In the genomic region with DNA sequence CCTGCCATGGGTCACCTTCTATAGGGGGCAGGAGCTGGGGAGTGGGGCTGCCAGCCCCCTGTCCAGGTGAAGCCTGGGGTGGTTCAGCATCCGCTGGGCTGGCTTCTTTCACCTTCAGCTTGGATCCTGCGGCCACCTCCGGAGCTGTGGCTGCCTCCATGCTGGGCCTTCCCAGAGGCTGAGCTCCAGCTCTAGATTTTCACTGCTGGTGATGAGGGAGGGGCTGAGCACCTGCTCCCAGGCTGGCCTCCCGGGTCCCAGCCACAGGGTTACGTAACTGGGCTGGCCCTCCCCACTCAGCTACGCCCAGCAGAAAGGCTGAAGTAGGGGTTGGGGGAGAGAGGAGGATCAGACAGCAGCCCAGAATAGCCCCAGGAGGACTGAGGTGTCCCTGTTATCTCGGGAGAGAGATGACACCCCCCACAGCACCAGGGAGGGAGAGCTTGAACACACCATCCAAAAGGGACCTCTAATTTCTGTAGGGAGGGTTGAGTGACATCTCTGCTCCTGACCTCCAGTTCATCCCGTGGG, we compare ENCODE assay signal across 1 cellular context.
A peak's percentile ranks its signal among the peaks of the same experiment; 100 is the strongest.
TF ChIP-seq lines count a peak whose summit lies in the region.

A gene with protein sequence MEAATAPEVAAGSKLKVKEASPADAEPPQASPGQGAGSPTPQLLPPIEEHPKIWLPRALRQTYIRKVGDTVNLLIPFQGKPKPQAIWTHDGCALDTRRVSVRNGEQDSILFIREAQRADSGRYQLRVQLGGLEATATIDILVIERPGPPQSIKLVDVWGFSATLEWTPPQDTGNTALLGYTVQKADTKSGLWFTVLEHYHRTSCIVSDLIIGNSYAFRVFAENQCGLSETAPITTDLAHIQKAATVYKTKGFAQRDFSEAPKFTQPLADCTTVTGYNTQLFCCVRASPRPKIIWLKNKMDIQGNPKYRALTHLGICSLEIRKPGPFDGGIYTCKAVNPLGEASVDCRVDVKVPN (minus strand): TSS at position 180 of the 531 bp plus-strand sequence. CDS start 20 bp downstream, at position 160.

TF ChIP-seq in HepG2, 621 proteins besides CTCF, POLR2A, EP300 and RAD21 (continued from another document and continues in another):
- TF ChIP-seq, protein P1, sequence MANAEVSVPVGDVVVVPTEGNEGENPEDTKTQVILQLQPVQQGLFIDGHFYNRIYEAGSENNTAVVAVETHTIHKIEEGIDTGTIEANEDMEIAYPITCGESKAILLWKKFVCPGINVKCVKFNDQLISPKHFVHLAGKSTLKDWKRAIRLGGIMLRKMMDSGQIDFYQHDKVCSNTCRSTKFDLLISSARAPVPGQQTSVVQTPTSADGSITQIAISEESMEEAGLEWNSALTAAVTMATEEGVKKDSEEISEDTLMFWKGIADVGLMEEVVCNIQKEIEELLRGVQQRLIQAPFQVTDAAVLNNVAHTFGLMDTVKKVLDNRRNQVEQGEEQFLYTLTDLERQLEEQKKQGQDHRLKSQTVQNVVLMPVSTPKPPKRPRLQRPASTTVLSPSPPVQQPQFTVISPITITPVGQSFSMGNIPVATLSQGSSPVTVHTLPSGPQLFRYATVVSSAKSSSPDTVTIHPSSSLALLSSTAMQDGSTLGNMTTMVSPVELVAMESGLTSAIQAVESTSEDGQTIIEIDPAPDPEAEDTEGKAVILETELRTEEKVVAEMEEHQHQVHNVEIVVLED (CRISPR knock-in tag; IDR thresholded peaks at IDR 0.05; ENCODE audit: borderline replicate concordance): no peak
- TF ChIP-seq SP5 (CRISPR knock-in tag; IDR thresholded peaks at IDR 0.05; ENCODE audit: borderline replicate concordance, low read depth) (0 out of 2 replicates have a peak, but pooled peaks have one; percentile 6), RXRB (CRISPR knock-in tag; IDR thresholded peaks at IDR 0.05; ENCODE audit: borderline replicate concordance) (no peak), ZNF619 (CRISPR knock-in tag; IDR thresholded peaks at IDR 0.05) (peak; percentile 64; the same call in 1 of the 2 replicates), TEAD2 (CRISPR knock-in tag; IDR thresholded peaks at IDR 0.05) (no peak), ZNF746 (CRISPR knock-in tag; IDR thresholded peaks at IDR 0.05) (0 out of 2 replicates have a peak, but pooled peaks have one; percentile 25), HCFC1 (IDR thresholded peaks at IDR 0.05; ENCODE audit: low read depth, low read length) (no peak), SMAD3 (CRISPR knock-in tag; IDR thresholded peaks at IDR 0.05) (no peak), ZNF143 (CRISPR knock-in tag; IDR thresholded peaks at IDR 0.05) (no peak), ZNF256 (CRISPR knock-in tag; conservative IDR thresholded peaks at IDR 0.05) (no peak), ZNF337 (CRISPR knock-in tag; IDR thresholded peaks at IDR 0.05; ENCODE audit: borderline replicate concordance, low read depth) (no peak), ZNF34 (CRISPR knock-in tag; IDR thresholded peaks at IDR 0.05; ENCODE audit: borderline replicate concordance) (no peak), RFX1 (IDR thresholded peaks at IDR 0.05) (no peak), MAFG (CRISPR knock-in tag; IDR thresholded peaks at IDR 0.05) (no peak), HNF4A (CRISPR knock-in tag; IDR thresholded peaks at IDR 0.05) (no peak), MXD4 (CRISPR knock-in tag; IDR thresholded peaks at IDR 0.05) (no peak), AHR (CRISPR knock-in tag; IDR thresholded peaks at IDR 0.05) (no peak), HIVEP1 (CRISPR knock-in tag; IDR thresholded peaks at IDR 0.05) (no peak), NFE2L1 (CRISPR knock-in tag; IDR thresholded peaks at IDR 0.05; ENCODE audit: borderline replicate concordance) (no peak), ZNF20 (CRISPR knock-in tag; IDR thresholded peaks at IDR 0.05) (no peak), ZNF768 (CRISPR knock-in tag; IDR thresholded peaks at IDR 0.05) (0 out of 2 replicates have a peak, but pooled peaks have one; percentile 16), FOXK1 (CRISPR knock-in tag; IDR thresholded peaks at IDR 0.05; ENCODE audit: borderline replicate concordance, low read depth) (no peak), ZNF451 (CRISPR knock-in tag; IDR thresholded peaks at IDR 0.05) (no peak), KDM2A (CRISPR knock-in tag; IDR thresholded peaks at IDR 0.05; ENCODE audit: borderline replicate concordance, low read depth) (no peak), MIER3 (CRISPR knock-in tag; IDR thresholded peaks at IDR 0.05; ENCODE audit: borderline replicate concordance) (no peak), HNRNPH1 (optimal IDR thresholded peaks at IDR 0.05; ENCODE audit: low read depth, low read length) (no peak)
- TF ChIP-seq, protein P2, sequence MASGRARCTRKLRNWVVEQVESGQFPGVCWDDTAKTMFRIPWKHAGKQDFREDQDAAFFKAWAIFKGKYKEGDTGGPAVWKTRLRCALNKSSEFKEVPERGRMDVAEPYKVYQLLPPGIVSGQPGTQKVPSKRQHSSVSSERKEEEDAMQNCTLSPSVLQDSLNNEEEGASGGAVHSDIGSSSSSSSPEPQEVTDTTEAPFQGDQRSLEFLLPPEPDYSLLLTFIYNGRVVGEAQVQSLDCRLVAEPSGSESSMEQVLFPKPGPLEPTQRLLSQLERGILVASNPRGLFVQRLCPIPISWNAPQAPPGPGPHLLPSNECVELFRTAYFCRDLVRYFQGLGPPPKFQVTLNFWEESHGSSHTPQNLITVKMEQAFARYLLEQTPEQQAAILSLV (CRISPR knock-in tag; IDR thresholded peaks at IDR 0.05; ENCODE audit: borderline replicate concordance): 0 out of 2 replicates have a peak, but pooled peaks have one; percentile 39
- TF ChIP-seq, protein P3, sequence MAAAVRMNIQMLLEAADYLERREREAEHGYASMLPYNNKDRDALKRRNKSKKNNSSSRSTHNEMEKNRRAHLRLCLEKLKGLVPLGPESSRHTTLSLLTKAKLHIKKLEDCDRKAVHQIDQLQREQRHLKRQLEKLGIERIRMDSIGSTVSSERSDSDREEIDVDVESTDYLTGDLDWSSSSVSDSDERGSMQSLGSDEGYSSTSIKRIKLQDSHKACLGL (CRISPR knock-in tag; IDR thresholded peaks at IDR 0.05): peak; percentile 58; the same call in 1 of the 2 replicates
- TF ChIP-seq, protein P4, sequence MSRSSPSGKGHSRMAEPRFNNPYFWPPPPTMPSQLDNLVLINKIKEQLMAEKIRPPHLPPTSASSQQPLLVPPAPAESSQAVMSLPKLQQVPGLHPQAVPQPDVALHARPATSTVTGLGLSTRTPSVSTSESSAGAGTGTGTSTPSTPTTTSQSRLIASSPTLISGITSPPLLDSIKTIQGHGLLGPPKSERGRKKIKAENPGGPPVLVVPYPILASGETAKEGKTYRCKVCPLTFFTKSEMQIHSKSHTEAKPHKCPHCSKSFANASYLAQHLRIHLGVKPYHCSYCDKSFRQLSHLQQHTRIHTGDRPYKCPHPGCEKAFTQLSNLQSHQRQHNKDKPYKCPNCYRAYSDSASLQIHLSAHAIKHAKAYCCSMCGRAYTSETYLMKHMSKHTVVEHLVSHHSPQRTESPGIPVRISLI (CRISPR knock-in tag; IDR thresholded peaks at IDR 0.05; ENCODE audit: borderline replicate concordance): no peak
- TF ChIP-seq, protein P5, sequence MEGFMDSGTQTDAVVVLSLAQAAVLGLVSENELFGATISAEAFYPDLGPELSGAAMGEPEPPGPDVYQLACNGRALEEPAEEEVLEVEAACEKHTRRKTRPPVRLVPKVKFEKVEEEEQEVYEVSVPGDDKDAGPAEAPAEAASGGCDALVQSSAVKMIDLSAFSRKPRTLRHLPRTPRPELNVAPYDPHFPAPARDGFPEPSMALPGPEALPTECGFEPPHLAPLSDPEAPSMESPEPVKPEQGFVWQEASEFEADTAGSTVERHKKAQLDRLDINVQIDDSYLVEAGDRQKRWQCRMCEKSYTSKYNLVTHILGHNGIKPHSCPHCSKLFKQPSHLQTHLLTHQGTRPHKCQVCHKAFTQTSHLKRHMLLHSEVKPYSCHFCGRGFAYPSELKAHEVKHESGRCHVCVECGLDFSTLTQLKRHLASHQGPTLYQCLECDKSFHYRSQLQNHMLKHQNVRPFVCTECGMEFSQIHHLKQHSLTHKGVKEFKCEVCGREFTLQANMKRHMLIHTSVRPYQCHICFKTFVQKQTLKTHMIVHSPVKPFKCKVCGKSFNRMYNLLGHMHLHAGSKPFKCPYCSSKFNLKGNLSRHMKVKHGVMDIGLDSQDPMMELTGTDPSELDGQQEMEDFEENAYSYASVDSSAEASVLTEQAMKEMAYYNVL (CRISPR knock-in tag; IDR thresholded peaks at IDR 0.05; ENCODE audit: borderline replicate concordance): 0 out of 2 replicates have a peak, but pooled peaks have one; percentile 43
- TF ChIP-seq, protein P6, sequence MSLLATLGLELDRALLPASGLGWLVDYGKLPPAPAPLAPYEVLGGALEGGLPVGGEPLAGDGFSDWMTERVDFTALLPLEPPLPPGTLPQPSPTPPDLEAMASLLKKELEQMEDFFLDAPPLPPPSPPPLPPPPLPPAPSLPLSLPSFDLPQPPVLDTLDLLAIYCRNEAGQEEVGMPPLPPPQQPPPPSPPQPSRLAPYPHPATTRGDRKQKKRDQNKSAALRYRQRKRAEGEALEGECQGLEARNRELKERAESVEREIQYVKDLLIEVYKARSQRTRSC (CRISPR knock-in tag; IDR thresholded peaks at IDR 0.05; ENCODE audit: low read depth): no peak
- TF ChIP-seq, protein P7, sequence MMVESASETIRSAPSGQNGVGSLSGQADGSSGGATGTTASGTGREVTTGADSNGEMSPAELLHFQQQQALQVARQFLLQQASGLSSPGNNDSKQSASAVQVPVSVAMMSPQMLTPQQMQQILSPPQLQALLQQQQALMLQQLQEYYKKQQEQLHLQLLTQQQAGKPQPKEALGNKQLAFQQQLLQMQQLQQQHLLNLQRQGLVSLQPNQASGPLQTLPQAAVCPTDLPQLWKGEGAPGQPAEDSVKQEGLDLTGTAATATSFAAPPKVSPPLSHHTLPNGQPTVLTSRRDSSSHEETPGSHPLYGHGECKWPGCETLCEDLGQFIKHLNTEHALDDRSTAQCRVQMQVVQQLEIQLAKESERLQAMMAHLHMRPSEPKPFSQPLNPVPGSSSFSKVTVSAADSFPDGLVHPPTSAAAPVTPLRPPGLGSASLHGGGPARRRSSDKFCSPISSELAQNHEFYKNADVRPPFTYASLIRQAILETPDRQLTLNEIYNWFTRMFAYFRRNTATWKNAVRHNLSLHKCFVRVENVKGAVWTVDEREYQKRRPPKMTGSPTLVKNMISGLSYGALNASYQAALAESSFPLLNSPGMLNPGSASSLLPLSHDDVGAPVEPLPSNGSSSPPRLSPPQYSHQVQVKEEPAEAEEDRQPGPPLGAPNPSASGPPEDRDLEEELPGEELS (CRISPR knock-in tag; IDR thresholded peaks at IDR 0.05): no peak
- TF ChIP-seq, protein P8, sequence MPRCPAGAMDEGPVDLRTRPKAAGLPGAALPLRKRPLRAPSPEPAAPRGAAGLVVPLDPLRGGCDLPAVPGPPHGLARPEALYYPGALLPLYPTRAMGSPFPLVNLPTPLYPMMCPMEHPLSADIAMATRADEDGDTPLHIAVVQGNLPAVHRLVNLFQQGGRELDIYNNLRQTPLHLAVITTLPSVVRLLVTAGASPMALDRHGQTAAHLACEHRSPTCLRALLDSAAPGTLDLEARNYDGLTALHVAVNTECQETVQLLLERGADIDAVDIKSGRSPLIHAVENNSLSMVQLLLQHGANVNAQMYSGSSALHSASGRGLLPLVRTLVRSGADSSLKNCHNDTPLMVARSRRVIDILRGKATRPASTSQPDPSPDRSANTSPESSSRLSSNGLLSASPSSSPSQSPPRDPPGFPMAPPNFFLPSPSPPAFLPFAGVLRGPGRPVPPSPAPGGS (CRISPR knock-in tag; IDR thresholded peaks at IDR 0.05): no peak
- TF ChIP-seq, protein P9, sequence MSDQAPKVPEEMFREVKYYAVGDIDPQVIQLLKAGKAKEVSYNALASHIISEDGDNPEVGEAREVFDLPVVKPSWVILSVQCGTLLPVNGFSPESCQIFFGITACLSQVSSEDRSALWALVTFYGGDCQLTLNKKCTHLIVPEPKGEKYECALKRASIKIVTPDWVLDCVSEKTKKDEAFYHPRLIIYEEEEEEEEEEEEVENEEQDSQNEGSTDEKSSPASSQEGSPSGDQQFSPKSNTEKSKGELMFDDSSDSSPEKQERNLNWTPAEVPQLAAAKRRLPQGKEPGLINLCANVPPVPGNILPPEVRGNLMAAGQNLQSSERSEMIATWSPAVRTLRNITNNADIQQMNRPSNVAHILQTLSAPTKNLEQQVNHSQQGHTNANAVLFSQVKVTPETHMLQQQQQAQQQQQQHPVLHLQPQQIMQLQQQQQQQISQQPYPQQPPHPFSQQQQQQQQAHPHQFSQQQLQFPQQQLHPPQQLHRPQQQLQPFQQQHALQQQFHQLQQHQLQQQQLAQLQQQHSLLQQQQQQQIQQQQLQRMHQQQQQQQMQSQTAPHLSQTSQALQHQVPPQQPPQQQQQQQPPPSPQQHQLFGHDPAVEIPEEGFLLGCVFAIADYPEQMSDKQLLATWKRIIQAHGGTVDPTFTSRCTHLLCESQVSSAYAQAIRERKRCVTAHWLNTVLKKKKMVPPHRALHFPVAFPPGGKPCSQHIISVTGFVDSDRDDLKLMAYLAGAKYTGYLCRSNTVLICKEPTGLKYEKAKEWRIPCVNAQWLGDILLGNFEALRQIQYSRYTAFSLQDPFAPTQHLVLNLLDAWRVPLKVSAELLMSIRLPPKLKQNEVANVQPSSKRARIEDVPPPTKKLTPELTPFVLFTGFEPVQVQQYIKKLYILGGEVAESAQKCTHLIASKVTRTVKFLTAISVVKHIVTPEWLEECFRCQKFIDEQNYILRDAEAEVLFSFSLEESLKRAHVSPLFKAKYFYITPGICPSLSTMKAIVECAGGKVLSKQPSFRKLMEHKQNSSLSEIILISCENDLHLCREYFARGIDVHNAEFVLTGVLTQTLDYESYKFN (CRISPR knock-in tag; conservative IDR thresholded peaks at IDR 0.05): no peak; the same call in 1 of the 2 replicates
- TF ChIP-seq, protein P10, sequence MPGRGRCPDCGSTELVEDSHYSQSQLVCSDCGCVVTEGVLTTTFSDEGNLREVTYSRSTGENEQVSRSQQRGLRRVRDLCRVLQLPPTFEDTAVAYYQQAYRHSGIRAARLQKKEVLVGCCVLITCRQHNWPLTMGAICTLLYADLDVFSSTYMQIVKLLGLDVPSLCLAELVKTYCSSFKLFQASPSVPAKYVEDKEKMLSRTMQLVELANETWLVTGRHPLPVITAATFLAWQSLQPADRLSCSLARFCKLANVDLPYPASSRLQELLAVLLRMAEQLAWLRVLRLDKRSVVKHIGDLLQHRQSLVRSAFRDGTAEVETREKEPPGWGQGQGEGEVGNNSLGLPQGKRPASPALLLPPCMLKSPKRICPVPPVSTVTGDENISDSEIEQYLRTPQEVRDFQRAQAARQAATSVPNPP (CRISPR knock-in tag; IDR thresholded peaks at IDR 0.05): no peak
- TF ChIP-seq, protein P11, sequence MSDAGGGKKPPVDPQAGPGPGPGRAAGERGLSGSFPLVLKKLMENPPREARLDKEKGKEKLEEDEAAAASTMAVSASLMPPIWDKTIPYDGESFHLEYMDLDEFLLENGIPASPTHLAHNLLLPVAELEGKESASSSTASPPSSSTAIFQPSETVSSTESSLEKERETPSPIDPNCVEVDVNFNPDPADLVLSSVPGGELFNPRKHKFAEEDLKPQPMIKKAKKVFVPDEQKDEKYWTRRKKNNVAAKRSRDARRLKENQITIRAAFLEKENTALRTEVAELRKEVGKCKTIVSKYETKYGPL (CRISPR knock-in tag; IDR thresholded peaks at IDR 0.05): peak; percentile 84; the same call in 1 of the 2 replicates
- TF ChIP-seq, protein P12, sequence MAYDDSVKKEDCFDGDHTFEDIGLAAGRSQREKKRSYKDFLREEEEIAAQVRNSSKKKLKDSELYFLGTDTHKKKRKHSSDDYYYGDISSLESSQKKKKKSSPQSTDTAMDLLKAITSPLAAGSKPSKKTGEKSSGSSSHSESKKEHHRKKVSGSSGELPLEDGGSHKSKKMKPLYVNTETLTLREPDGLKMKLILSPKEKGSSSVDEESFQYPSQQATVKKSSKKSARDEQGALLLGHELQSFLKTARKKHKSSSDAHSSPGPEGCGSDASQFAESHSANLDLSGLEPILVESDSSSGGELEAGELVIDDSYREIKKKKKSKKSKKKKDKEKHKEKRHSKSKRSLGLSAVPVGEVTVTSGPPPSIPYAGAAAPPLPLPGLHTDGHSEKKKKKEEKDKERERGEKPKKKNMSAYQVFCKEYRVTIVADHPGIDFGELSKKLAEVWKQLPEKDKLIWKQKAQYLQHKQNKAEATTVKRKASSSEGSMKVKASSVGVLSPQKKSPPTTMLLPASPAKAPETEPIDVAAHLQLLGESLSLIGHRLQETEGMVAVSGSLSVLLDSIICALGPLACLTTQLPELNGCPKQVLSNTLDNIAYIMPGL (CRISPR knock-in tag; IDR thresholded peaks at IDR 0.05; ENCODE audit: borderline replicate concordance in 1 of 2, low read depth in 1 of 2): no peak
